29 cellular contexts compared by ENCODE assay signal in the genomic region with DNA sequence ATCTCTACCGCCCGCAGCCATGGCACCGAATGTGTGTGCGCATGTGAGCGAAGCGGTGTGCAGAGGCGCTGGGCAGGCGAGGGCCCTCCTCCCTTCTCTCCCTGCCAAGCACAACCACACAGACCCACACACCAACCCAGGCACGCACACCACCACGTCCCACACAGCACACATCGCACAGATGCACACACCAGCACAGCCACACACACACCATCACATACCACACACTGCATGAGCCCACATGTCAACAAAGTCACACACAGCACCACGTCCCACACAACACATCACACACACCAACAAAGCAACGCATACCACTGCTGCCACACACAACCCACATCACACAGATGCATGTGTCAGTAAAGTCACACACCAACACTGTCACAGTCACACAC. TPM values are rescaled to one million over a fixed set of nuclear protein-coding genes. Genes with fewer than 3 reads are reported as not detected.
DNase-seq lines count a peak whose midpoint lies in the region; ATAC-seq and FAIRE-seq lines count a peak whose summit lies in the region.
"Had no signal": no experiment of that assay in that cellular context is flagged by ENCODE, and none has a peak within 500 bp of the region (broad histone marks: within the 10 kb centered on the region; RNA-seq: fewer than 3 reads in every experiment).

No MANE protein-coding gene starts in this region.

- H3K4me1 ChIP-seq in naive thymus-derived CD4-positive, alpha-beta T cell (ENCODE audit: control insufficient read depth in 2 of 2, insufficient read depth in 2 of 2, low read length in 2 of 2), result peaks cover 20 to 46% of the 10 kb centered on the region in 2 donors
- H3K4me1 ChIP-seq: adrenal gland had no signal

- peaks cover 0 to 21% (median 0%) of the 10 kb centered on the region in 5 donors for H3K27me3 Mint-ChIP-seq in naive thymus-derived CD4-positive, alpha-beta T cell

- H3K27me3 ChIP-seq in naive thymus-derived CD4-positive, alpha-beta T cell (ENCODE audit: control insufficient read depth in 2 of 2, insufficient read depth in 2 of 2, low read length in 2 of 2), result peaks cover 0 to 23% of the 10 kb centered on the region in 2 donors

- H3K9me3 Mint-ChIP-seq in naive thymus-derived CD4-positive, alpha-beta T cell, result peaks cover 0 to 5% (median 0%) of the 10 kb centered on the region in 11 donors
- H3K9me3 Mint-ChIP-seq: activated CD4-positive, alpha-beta memory T cell treated with anti-CD3 and anti-CD28 coated beads, Interleukin-2, amount 10 ng/mL, durations not matched to agents 7 days and 5 days; activated naive CD4-positive, alpha-beta T cell treated with anti-CD3 and anti-CD28 coated beads, Interleukin-2, amount 10 ng/mL, durations not matched to agents 7 days and 5 days; central memory CD8-positive, alpha-beta T cell; endodermal cell; neural crest cell; stimulated activated memory B cell treated with anti-CD40 and anti-IgM and Interleukin-4, amounts not matched to agents 10 μg/mL and 1 μg/mL and 100 μg/mL, for 72 hours had no signal

- intact Hi-C loops in naive thymus-derived CD4-positive, alpha-beta T cell (cut with micrococcal nuclease), result loop anchor here (1.0 kb wide), 2 partner anchors 12 to 17 kb away; a partner anchor contains a TSS

- peak; percentile 85 for FAIRE-seq in HTR-8/SVneo (lab: Jason Lieb, UNC)

- no peak overlapping the region for H3K27ac Mint-ChIP-seq in naive thymus-derived CD4-positive, alpha-beta T cell
- H3K27ac Mint-ChIP-seq: activated CD4-positive, alpha-beta memory T cell treated with anti-CD3 and anti-CD28 coated beads, Interleukin-2, amount 10 ng/mL, durations not matched to agents 7 days and 5 days; activated naive CD4-positive, alpha-beta T cell treated with anti-CD3 and anti-CD28 coated beads, Interleukin-2, amount 10 ng/mL, durations not matched to agents 7 days and 5 days; endodermal cell; stimulated activated memory B cell treated with anti-CD40 and anti-IgM and Interleukin-4, amounts not matched to agents 10 μg/mL and 1 μg/mL and 100 μg/mL, for 72 hours had no signal

- CTCF ChIA-PET in naive thymus-derived CD4-positive, alpha-beta T cell (lab: Charles Lee), result no interaction called here

- H3K36me3 Mint-ChIP-seq in naive thymus-derived CD4-positive, alpha-beta T cell, result peaks cover 0 to 9% (median 0%) of the 10 kb centered on the region in 5 donors
- H3K36me3 Mint-ChIP-seq: stimulated activated memory B cell treated with anti-CD40 and anti-IgM and Interleukin-4, amounts not matched to agents 10 μg/mL and 1 μg/mL and 100 μg/mL, for 72 hours had no signal

- DNase-seq in DMS53 (lab: John Stamatoyannopoulos, UW) (peak; percentile 27), DMS53 treated with DMSO at 0.1 percent for 48 hours (lab: John Stamatoyannopoulos, UW; ENCODE audit: unreplicated experiment) (no peak), HTR-8/SVneo (ENCODE audit: insufficient read length, low spot score) (no peak), HCEC 1CT (no peak)
- DNase-seq in naive thymus-derived CD4-positive, alpha-beta T cell, result peak in 3 of 9 donors; percentile 32 to 42 (median 39)
- DNase-seq: activated CD4-positive, alpha-beta memory T cell treated with anti-CD3 and anti-CD28 coated beads, Interleukin-2, amount 10 ng/mL, durations not matched to agents 7 days and 5 days; activated CD4-positive, CD25-positive, alpha-beta regulatory T cell treated with anti-CD3 and anti-CD28 coated beads, Interleukin-2, amount 50 U/mL, for 72 hours; activated naive CD4-positive, alpha-beta T cell treated with anti-CD3 and anti-CD28 coated beads, Interleukin-2, amount 10 ng/mL, durations not matched to agents 7 days and 5 days; adrenal gland; body of pancreas; C1 segment of cervical spinal cord; DND-41; endodermal cell; Karpas-422; left colon; NCI-H1417; NCI-H2029 treated with DMSO at 0.1 percent for 48 hours; NCI-H345; Right ventricle myocardium superior; transverse colon had no signal

- H3K9me3 ChIP-seq in naive thymus-derived CD4-positive, alpha-beta T cell (ENCODE audit: control insufficient read depth in 2 of 3, low read length in 3 of 3), result no peaks in the 10 kb centered on the region
- H3K9me3 ChIP-seq: adrenal gland, body of pancreas, transverse colon had no signal

- H3K27ac ChIP-seq in naive thymus-derived CD4-positive, alpha-beta T cell (ENCODE audit: low read depth, low read length), result no peak overlapping the region
- H3K27ac ChIP-seq: 22Rv1, adrenal gland, body of pancreas, parathyroid adenoma, skin epidermis, transverse colon had no signal

- H3K36me3 ChIP-seq in naive thymus-derived CD4-positive, alpha-beta T cell (ENCODE audit: control insufficient read depth in 2 of 3, insufficient read depth in 3 of 3, low read length in 3 of 3), result no peaks in the 10 kb centered on the region
- H3K36me3 ChIP-seq: adrenal gland, transverse colon had no signal

- H3K4me3 ChIP-seq in naive thymus-derived CD4-positive, alpha-beta T cell (ENCODE audit: low read length), result no peak overlapping the region
- H3K4me3 ChIP-seq: adrenal gland, body of pancreas, skin epidermis, transverse colon had no signal

- H3K4me1 Mint-ChIP-seq in naive thymus-derived CD4-positive, alpha-beta T cell, result peaks cover 16 to 33% (median 24%) of the 10 kb centered on the region in 7 donors
- H3K4me1 Mint-ChIP-seq: endodermal cell, neural crest cell had no signal

- H3K4me3 Mint-ChIP-seq in naive thymus-derived CD4-positive, alpha-beta T cell, result no peak overlapping the region
- H3K4me3 Mint-ChIP-seq: activated CD4-positive, alpha-beta memory T cell treated with anti-CD3 and anti-CD28 coated beads, Interleukin-2, amount 10 ng/mL, durations not matched to agents 7 days and 5 days; activated naive CD4-positive, alpha-beta T cell treated with anti-CD3 and anti-CD28 coated beads, Interleukin-2, amount 10 ng/mL, durations not matched to agents 7 days and 5 days; central memory CD8-positive, alpha-beta T cell; endodermal cell; neural crest cell; stimulated activated memory B cell treated with anti-CD40 and anti-IgM and Interleukin-4, amounts not matched to agents 10 μg/mL and 1 μg/mL and 100 μg/mL, for 72 hours had no signal

- peak; percentile 25 for ATAC-seq in naive thymus-derived CD4-positive, alpha-beta T cell
- no peak for ATAC-seq in GM18907 (IDR thresholded peaks at IDR 0.05; ENCODE audit: unreplicated experiment)
- ATAC-seq: body of pancreas; left colon; SK-N-SH treated with all-trans-retinoic acid at 6 μM for 48 hours; stimulated activated memory B cell treated with anti-CD40 and anti-IgM and Interleukin-4, amounts not matched to agents 10 μg/mL and 1 μg/mL and 100 μg/mL, for 72 hours had no signal

- POLR2A ChIA-PET in naive thymus-derived CD4-positive, alpha-beta T cell (lab: Charles Lee), result no interaction called here

RNA-seq across cellular contexts. Expression of a gene that starts 12.2 kb away (rescaled TPM):
- 10 to 100 TPM in 2 of 5 experiments, 1 to 10 TPM in 3; 3.0 to 15.0 (median 8.0) TPM for total RNA-seq in naive thymus-derived CD4-positive, alpha-beta T cell
- polyA plus RNA-seq in naive thymus-derived CD4-positive, alpha-beta T cell, result not detected
- total RNA-seq: adrenal gland, body of pancreas, H4, Right ventricle myocardium superior had no signal

RNA-seq across cellular contexts. Expression of a gene that starts 33.0 kb away (rescaled TPM):
- 1,000 to 10,000 TPM in 4 of 5 experiments, 100 to 1,000 TPM in 1; 662 to 1,236 (median 1,141) TPM for total RNA-seq in naive thymus-derived CD4-positive, alpha-beta T cell
- polyA plus RNA-seq in naive thymus-derived CD4-positive, alpha-beta T cell, result 100 to 1,000 TPM; 184 to 367 TPM

RNA-seq across cellular contexts. Expression of a gene that starts 39.0 kb away (rescaled TPM):
- total RNA-seq in naive thymus-derived CD4-positive, alpha-beta T cell, result 10 to 100 TPM in 1 of 5 experiments, 1 to 10 TPM in 4; 2.6 to 27.9 (median 2.8) TPM
- 10 to 100 TPM in 1 of 2 donors, 1 to 10 TPM in 1; 9.6 to 16.8 TPM for polyA plus RNA-seq in naive thymus-derived CD4-positive, alpha-beta T cell
- total RNA-seq: body of pancreas, endodermal cell, H4, Right ventricle myocardium superior had no signal

RNA-seq across cellular contexts. Expression of a gene that starts 43.1 kb away (rescaled TPM):
- 10 to 100 TPM; 70.4 to 90.9 (median 78.1) TPM for total RNA-seq in naive thymus-derived CD4-positive, alpha-beta T cell
- 100 to 1,000 TPM; 171 to 187 TPM for polyA plus RNA-seq in naive thymus-derived CD4-positive, alpha-beta T cell

RNA-seq across cellular contexts. Expression of a gene that starts 56.0 kb away (rescaled TPM):
- total RNA-seq in naive thymus-derived CD4-positive, alpha-beta T cell, result 1,000 to 10,000 TPM; 2,739 to 3,712 (median 3,396) TPM
- 1,000 to 10,000 TPM; 6,645 to 7,822 TPM for polyA plus RNA-seq in naive thymus-derived CD4-positive, alpha-beta T cell
